Comparison of ENCODE assay signal across 9 cellular contexts in genomic region chr3:42123012-42123581, GRCh38. TPM values are rescaled to one million over a fixed set of nuclear protein-coding genes. Genes with fewer than 3 reads are reported as not detected.
A peak's percentile ranks its signal among the peaks of the same experiment; 100 is the strongest.
DNase-seq lines count a peak whose midpoint lies in the region; ATAC-seq lines count a peak whose summit lies in the region.
"Had no signal": no experiment of that assay in that cellular context is flagged by ENCODE, and none has a peak within 500 bp of the region (broad histone marks: within the 10 kb centered on the region; RNA-seq: fewer than 3 reads in every experiment).

No MANE protein-coding gene starts in this region.

- DNase-seq in COLO668 (lab: John Stamatoyannopoulos, UW; ENCODE audit: unreplicated experiment) (peak; percentile 25), RPMI7951 (ENCODE audit: low read depth) (peak; percentile 31), islet precursor cell (peak; percentile 68), NCI-H2227 (lab: John Stamatoyannopoulos, UW; ENCODE audit: unreplicated experiment) (no peak)
- no peak for DNase-seq in stimulated activated CD8-positive, alpha-beta memory T cell treated with anti-CD3 and anti-CD28 coated beads, Interleukin-4, amount 100 ng/mL, for 48 hours
- DNase-seq: NCI-H1417 treated with DMSO at 0.1 percent for 48 hours had no signal

- ATAC-seq in GM21515 (IDR thresholded peaks at IDR 0.05; ENCODE audit: unreplicated experiment), result peak; percentile 48
- ATAC-seq in HG03571 (IDR thresholded peaks at IDR 0.05; ENCODE audit: unreplicated experiment), result no peak
- ATAC-seq in GM18519 (IDR thresholded peaks at IDR 0.05; ENCODE audit: low FRiP score, unreplicated experiment), result no peak

RNA-seq across cellular contexts. Expression of gene TRAK1, which starts 31.9 kb away (rescaled TPM):
- 15.4 and 16.5 TPM in 2 replicates for total RNA-seq in RPMI7951 (2014; rRNA removed; shearing (Covaris generic))

Comparison
In these comparisons a context has a peak if more than half of its experiments do, and no peak if none do; other contexts are left out.
1. DNase-seq: peak in COLO668 (single experiment), RPMI7951 (single experiment) and islet precursor cell (single experiment); none in NCI-H2227 (single experiment) and stimulated activated CD8-positive, alpha-beta memory T cell treated with anti-CD3 and anti-CD28 coated beads, Interleukin-4, amount 100 ng/mL, for 48 hours (single experiment).